ENCODE assay signal across 17 cellular contexts in the genomic region with DNA sequence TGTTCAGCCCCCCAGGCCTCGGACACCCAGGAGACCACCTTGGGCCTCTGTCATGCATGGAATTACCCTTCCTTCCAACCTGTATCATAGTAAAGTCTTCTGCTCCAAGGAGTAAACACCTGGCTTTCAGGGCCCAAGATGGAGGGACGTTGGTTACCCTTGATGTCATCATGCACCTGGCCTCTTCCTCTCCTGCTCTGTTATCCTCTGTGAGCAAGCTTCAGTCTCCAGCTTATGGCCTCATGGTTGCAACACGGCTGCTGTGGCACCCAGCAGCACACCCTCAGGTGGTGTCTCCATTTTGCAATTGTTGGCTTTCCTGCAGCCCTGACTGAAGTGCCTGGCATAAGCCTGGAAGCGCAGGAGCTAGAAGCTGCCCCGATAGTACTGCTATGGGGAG. TPM values are rescaled to one million over a fixed set of nuclear protein-coding genes. Genes with fewer than 3 reads are reported as not detected.
DNase-seq lines count a peak whose midpoint lies in the region; ATAC-seq and TF ChIP-seq lines count a peak whose summit lies in the region.
"Had no signal": no experiment of that assay in that cellular context is flagged by ENCODE, and none has a peak within 500 bp of the region (broad histone marks: within the 10 kb centered on the region; RNA-seq: fewer than 3 reads in every experiment).

No MANE protein-coding gene starts in this region.

- H3K27ac Mint-ChIP-seq in activated T-cell treated with anti-CD3 and anti-CD28 coated beads, Interleukin-2, amount 50 U/mL, for 24 hours: peak overlapping the region; percentile 19
- no peak overlapping the region for H3K27ac Mint-ChIP-seq in activated T-cell treated with anti-CD3 and anti-CD28 coated beads, Interleukin-2, amount 50 U/mL, for 72 hours
- H3K27ac Mint-ChIP-seq in WTC11: no peak overlapping the region
- H3K27ac Mint-ChIP-seq in natural killer cell: no peak overlapping the region
- H3K27ac Mint-ChIP-seq: CD8-positive, alpha-beta T cell had no signal

- no peaks in the 10 kb centered on the region for H3K27me3 Mint-ChIP-seq in activated T-cell treated with anti-CD3 and anti-CD28 coated beads, Interleukin-2, amount 50 U/mL, for 24 hours
- H3K27me3 Mint-ChIP-seq in activated T-cell treated with anti-CD3 and anti-CD28 coated beads, Interleukin-2, amount 50 U/mL, for 72 hours (ENCODE audit: low read depth): no peaks in the 10 kb centered on the region
- H3K27me3 Mint-ChIP-seq in WTC11 (ENCODE audit: low read depth): no peaks in the 10 kb centered on the region
- no peaks in the 10 kb centered on the region for H3K27me3 Mint-ChIP-seq in natural killer cell (ENCODE audit: low read depth in 2 of 2)

- POLR2A ChIA-PET in WTC11 (lab: Charles Lee): no interaction called here

- no peak for ATAC-seq in activated T-cell treated with anti-CD3 and anti-CD28 coated beads, Interleukin-2, amount 50 U/mL, for 72 hours (replicated peaks in 1 of 2)
- no peak for ATAC-seq in WTC11
- no peak for ATAC-seq in HG03521 (IDR thresholded peaks at IDR 0.05; ENCODE audit: unreplicated experiment)
- no peak for ATAC-seq in natural killer cell
- ATAC-seq: CD8-positive, alpha-beta T cell; HCT116 had no signal

- no peaks in the 10 kb centered on the region for H3K4me1 Mint-ChIP-seq in activated T-cell treated with anti-CD3 and anti-CD28 coated beads, Interleukin-2, amount 50 U/mL, for 24 hours (ENCODE audit: low read depth)
- no peaks in the 10 kb centered on the region for H3K4me1 Mint-ChIP-seq in activated T-cell treated with anti-CD3 and anti-CD28 coated beads, Interleukin-2, amount 50 U/mL, for 72 hours (ENCODE audit: low read depth)
- peaks cover 13% of the 10 kb centered on the region for H3K4me1 Mint-ChIP-seq in WTC11
- no peaks in the 10 kb centered on the region for H3K4me1 Mint-ChIP-seq in natural killer cell
- H3K4me1 Mint-ChIP-seq: CD14-positive monocyte had no signal

- H3K27ac ChIP-seq in 22Rv1: 0 out of 2 replicates have a peak overlapping the region, but pooled peaks have one; percentile 13

- H3K9me3 Mint-ChIP-seq in activated T-cell treated with anti-CD3 and anti-CD28 coated beads, Interleukin-2, amount 50 U/mL, for 24 hours: no peaks in the 10 kb centered on the region
- H3K9me3 Mint-ChIP-seq in activated T-cell treated with anti-CD3 and anti-CD28 coated beads, Interleukin-2, amount 50 U/mL, for 72 hours: no peaks in the 10 kb centered on the region
- H3K9me3 Mint-ChIP-seq in WTC11 (no peaks in the 10 kb centered on the region), natural killer cell (no peaks in the 10 kb centered on the region)
- H3K9me3 Mint-ChIP-seq: CD14-positive monocyte; CD8-positive, alpha-beta T cell had no signal

- DNase-seq in activated T-cell treated with anti-CD3 and anti-CD28 coated beads, Interleukin-2, amount 50 U/mL, for 24 hours: no peak
- DNase-seq in activated T-cell treated with anti-CD3 and anti-CD28 coated beads, Interleukin-2, amount 50 U/mL, for 72 hours: no peak
- peak; percentile 23 for DNase-seq in H4 (ENCODE audit: low spot score)
- no peak for DNase-seq in WTC11 (ENCODE audit: low spot score)
- no peak for DNase-seq in NCI-H526 (lab: John Stamatoyannopoulos, UW)
- no peak for DNase-seq in natural killer cell
- DNase-seq: CD8-positive, alpha-beta T cell; COR-L47; DMS53; GF-D8; IMR-90 had no signal

- intact Hi-C loops in natural killer cell (cut with micrococcal nuclease): no loop called here

- TF ChIP-seq CTCF in 22Rv1 (IDR thresholded peaks at IDR 0.05) (no peak), WTC11 (IDR thresholded peaks at IDR 0.05) (no peak), natural killer cell (IDR thresholded peaks at IDR 0.05) (no peak)

- CTCF ChIA-PET in WTC11 (lab: Charles Lee): no interaction called here

- no peak overlapping the region for H3K4me3 Mint-ChIP-seq in activated T-cell treated with anti-CD3 and anti-CD28 coated beads, Interleukin-2, amount 50 U/mL, for 24 hours
- H3K4me3 Mint-ChIP-seq in activated T-cell treated with anti-CD3 and anti-CD28 coated beads, Interleukin-2, amount 50 U/mL, for 72 hours: no peak overlapping the region
- no peak overlapping the region for H3K4me3 Mint-ChIP-seq in WTC11
- H3K4me3 Mint-ChIP-seq in natural killer cell: no peak overlapping the region
- H3K4me3 Mint-ChIP-seq: CD14-positive monocyte; CD8-positive, alpha-beta T cell had no signal

- H3K36me3 Mint-ChIP-seq in activated T-cell treated with anti-CD3 and anti-CD28 coated beads, Interleukin-2, amount 50 U/mL, for 24 hours (ENCODE audit: low read depth): peaks cover 75% of the 10 kb centered on the region
- H3K36me3 Mint-ChIP-seq in activated T-cell treated with anti-CD3 and anti-CD28 coated beads, Interleukin-2, amount 50 U/mL, for 72 hours (ENCODE audit: insufficient read depth in 2 of 2): peaks cover 0 to 2% of the 10 kb centered on the region in 2 donors
- peaks cover 12% of the 10 kb centered on the region for H3K36me3 Mint-ChIP-seq in WTC11
- H3K36me3 Mint-ChIP-seq in natural killer cell: no peaks in the 10 kb centered on the region

TF ChIP-seq in WTC11, 78 proteins besides CTCF, POLR2A, EP300 and RAD21:
- no peak for TF ChIP-seq CBFB (CRISPR knock-in tag; IDR thresholded peaks at IDR 0.05; ENCODE audit: low read depth)
- TF ChIP-seq, protein P1, sequence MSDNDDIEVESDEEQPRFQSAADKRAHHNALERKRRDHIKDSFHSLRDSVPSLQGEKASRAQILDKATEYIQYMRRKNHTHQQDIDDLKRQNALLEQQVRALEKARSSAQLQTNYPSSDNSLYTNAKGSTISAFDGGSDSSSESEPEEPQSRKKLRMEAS (CRISPR knock-in tag; IDR thresholded peaks at IDR 0.05): no peak
- TF ChIP-seq, protein P2, sequence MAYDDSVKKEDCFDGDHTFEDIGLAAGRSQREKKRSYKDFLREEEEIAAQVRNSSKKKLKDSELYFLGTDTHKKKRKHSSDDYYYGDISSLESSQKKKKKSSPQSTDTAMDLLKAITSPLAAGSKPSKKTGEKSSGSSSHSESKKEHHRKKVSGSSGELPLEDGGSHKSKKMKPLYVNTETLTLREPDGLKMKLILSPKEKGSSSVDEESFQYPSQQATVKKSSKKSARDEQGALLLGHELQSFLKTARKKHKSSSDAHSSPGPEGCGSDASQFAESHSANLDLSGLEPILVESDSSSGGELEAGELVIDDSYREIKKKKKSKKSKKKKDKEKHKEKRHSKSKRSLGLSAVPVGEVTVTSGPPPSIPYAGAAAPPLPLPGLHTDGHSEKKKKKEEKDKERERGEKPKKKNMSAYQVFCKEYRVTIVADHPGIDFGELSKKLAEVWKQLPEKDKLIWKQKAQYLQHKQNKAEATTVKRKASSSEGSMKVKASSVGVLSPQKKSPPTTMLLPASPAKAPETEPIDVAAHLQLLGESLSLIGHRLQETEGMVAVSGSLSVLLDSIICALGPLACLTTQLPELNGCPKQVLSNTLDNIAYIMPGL (CRISPR knock-in tag; IDR thresholded peaks at IDR 0.05): no peak
- TF ChIP-seq GTF2I (CRISPR knock-in tag; conservative IDR thresholded peaks at IDR 0.05): 0 out of 2 replicates have a peak, but pooled peaks have one; percentile 7
- no peak for TF ChIP-seq ZNF416 (CRISPR knock-in tag; IDR thresholded peaks at IDR 0.05)
- TF ChIP-seq NR3C1 (CRISPR knock-in tag; conservative IDR thresholded peaks at IDR 0.05; ENCODE audit: low read depth): no peak

RNA-seq across cellular contexts. Expression of a gene that starts 4.0 kb away (rescaled TPM):
- under 1 TPM in 1 of 2 donors, not detected in 1; 0.39 TPM for total RNA-seq in activated T-cell treated with anti-CD3 and anti-CD28 coated beads, Interleukin-2, amount 50 U/mL, for 72 hours
- total RNA-seq in H4 (2014; rRNA removed; shearing (Covaris generic)): not detected in 2 replicates
- total RNA-seq in WTC11 (2021) (not detected in 3 replicates), natural killer cell (not detected)
- total RNA-seq: CD8-positive, alpha-beta T cell; H1; HT-29; IMR-90 had no signal

RNA-seq across cellular contexts. Expression of a gene that starts 7.7 kb away (rescaled TPM):
- total RNA-seq in activated T-cell treated with anti-CD3 and anti-CD28 coated beads, Interleukin-2, amount 50 U/mL, for 72 hours: 10 to 100 TPM; 38.6 to 55.0 TPM
- total RNA-seq in H4 (2014; rRNA removed; shearing (Covaris generic)): 192 and 193 TPM in 2 replicates
- total RNA-seq in WTC11 (2021) (161 to 177 TPM (median 165 TPM) in 3 replicates), natural killer cell (10 to 100 TPM; 26.6 to 33.4 (median 31.8) TPM)

RNA-seq across cellular contexts. Expression of a gene that starts 8.3 kb away (rescaled TPM):
- 10 to 100 TPM; 86.2 to 86.8 TPM for total RNA-seq in activated T-cell treated with anti-CD3 and anti-CD28 coated beads, Interleukin-2, amount 50 U/mL, for 72 hours
- 509 and 536 TPM in 2 replicates for total RNA-seq in H4 (2014; rRNA removed; shearing (Covaris generic))
- total RNA-seq in WTC11 (2021) (170 to 187 TPM (median 182 TPM) in 3 replicates), natural killer cell (100 to 1,000 TPM; 153 to 180 (median 175) TPM)

RNA-seq across cellular contexts. Expression of a gene that starts 32.9 kb away (rescaled TPM):
- total RNA-seq in activated T-cell treated with anti-CD3 and anti-CD28 coated beads, Interleukin-2, amount 50 U/mL, for 72 hours: 100 to 1,000 TPM; 361 to 382 TPM
- 462 and 482 TPM in 2 replicates for total RNA-seq in H4 (2014; rRNA removed; shearing (Covaris generic))
- total RNA-seq in WTC11 (2021): 332 to 358 TPM (median 344 TPM) in 3 replicates
- total RNA-seq in natural killer cell: 100 to 1,000 TPM; 569 to 637 (median 578) TPM

RNA-seq across cellular contexts. Expression of a gene that starts 45.3 kb away (rescaled TPM):
- total RNA-seq in activated T-cell treated with anti-CD3 and anti-CD28 coated beads, Interleukin-2, amount 50 U/mL, for 72 hours: not detected
- not detected in 2 replicates for total RNA-seq in H4 (2014; rRNA removed; shearing (Covaris generic))
- total RNA-seq in WTC11 (2021): 0.64 to 1.0 TPM (median 0.70 TPM) in 3 replicates
- total RNA-seq in natural killer cell: not detected
- total RNA-seq: CD8-positive, alpha-beta T cell; HT-29 had no signal
